In the genomic region with DNA sequence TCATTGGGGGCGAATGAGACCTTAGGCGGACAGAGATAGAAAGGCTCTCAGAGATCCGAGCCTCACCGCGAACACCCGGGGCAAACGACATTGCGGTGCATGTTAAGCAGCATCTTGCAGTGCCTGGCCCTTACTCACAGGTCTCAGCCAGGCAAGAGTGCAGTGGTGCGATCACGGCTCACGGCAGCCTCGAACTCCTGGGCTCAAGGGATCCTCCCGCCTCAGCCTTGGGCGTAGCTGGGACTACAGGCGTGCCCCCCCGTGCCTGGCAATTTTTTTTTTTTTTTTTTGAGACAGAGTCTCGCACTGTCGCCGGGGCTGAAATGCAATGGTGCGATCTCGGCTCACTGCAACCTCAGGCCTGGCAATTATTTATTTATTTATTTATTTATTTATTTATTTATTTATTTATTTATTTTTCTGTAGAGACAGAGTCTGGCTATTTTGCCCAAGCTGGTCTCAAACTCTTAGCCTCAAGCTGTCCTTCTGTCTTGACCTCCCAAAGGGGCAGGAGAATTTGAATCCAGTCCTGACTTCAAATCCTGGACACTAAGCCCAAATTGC, we compare ENCODE assay signal across 9 cellular contexts. TPM values are rescaled to one million over a fixed set of nuclear protein-coding genes. Genes with fewer than 3 reads are reported as not detected.
DNase-seq lines count a peak whose midpoint lies in the region; ATAC-seq and TF ChIP-seq lines count a peak whose summit lies in the region.
"Had no signal": no experiment of that assay in that cellular context is flagged by ENCODE, and none has a peak within 500 bp of the region (broad histone marks: within the 10 kb centered on the region; RNA-seq: fewer than 3 reads in every experiment).

No MANE protein-coding gene starts in this region.

- no peaks in the 10 kb centered on the region for H3K9me3 Mint-ChIP-seq in T-helper 2 cell treated with Interferon-gamma antibody and Interleukin-4, amounts not matched to agents 5 μg/mL and 100 μg/mL, for 36 hours
- H3K9me3 Mint-ChIP-seq: stimulated activated memory B cell treated with anti-CD40 and anti-IgM and Interleukin-4, amounts not matched to agents 10 μg/mL and 1 μg/mL and 100 μg/mL, for 72 hours had no signal

- TF ChIP-seq POLR2A in stomach (IDR thresholded peaks at IDR 0.05), result no peak

- no peak for DNase-seq in T-helper 2 cell treated with Interferon-gamma antibody and Interleukin-4, amounts not matched to agents 5 μg/mL and 100 μg/mL, for 36 hours (ENCODE audit: low spot score)
- no peak for DNase-seq in T-helper 2 cell
- DNase-seq in stomach, result no peak
- DNase-seq in SW 1271 (lab: John Stamatoyannopoulos, UW), result no peak
- DNase-seq in HuH-7 (ENCODE audit: low spot score), result no peak

- H3K36me3 ChIP-seq in iPS-15b (ENCODE audit: control insufficient read depth, insufficient read depth, low read length) (no peaks in the 10 kb centered on the region), stomach (no peaks in the 10 kb centered on the region)

- no peak for TF ChIP-seq EP300 in stomach (IDR thresholded peaks at IDR 0.05)

- peaks cover 36% of the 10 kb centered on the region for H3K27me3 ChIP-seq in iPS-15b (ENCODE audit: control insufficient read depth, insufficient read depth, low read length)
- peaks cover 0 to 31% (median 11%) of the 10 kb centered on the region in 3 donors for H3K27me3 ChIP-seq in stomach

- H3K4me3 ChIP-seq in iPS-15b (ENCODE audit: low read depth, low read length) (peak overlapping the region; percentile 58), stomach (peak overlapping the region; percentile 68 to 79 (median 73))

- TF ChIP-seq CTCF in VCaP (conservative IDR thresholded peaks at IDR 0.05) (no peak), stomach (IDR thresholded peaks at IDR 0.05) (no peak)

- H3K4me3 Mint-ChIP-seq in T-helper 2 cell treated with Interferon-gamma antibody and Interleukin-4, amounts not matched to agents 5 μg/mL and 100 μg/mL, for 36 hours, result peak overlapping the region; percentile 38
- H3K4me3 Mint-ChIP-seq: stimulated activated memory B cell treated with anti-CD40 and anti-IgM and Interleukin-4, amounts not matched to agents 10 μg/mL and 1 μg/mL and 100 μg/mL, for 72 hours had no signal

- no peaks in the 10 kb centered on the region for H3K36me3 Mint-ChIP-seq in T-helper 2 cell treated with Interferon-gamma antibody and Interleukin-4, amounts not matched to agents 5 μg/mL and 100 μg/mL, for 36 hours (ENCODE audit: low read depth)
- H3K36me3 Mint-ChIP-seq: stimulated activated memory B cell treated with anti-CD40 and anti-IgM and Interleukin-4, amounts not matched to agents 10 μg/mL and 1 μg/mL and 100 μg/mL, for 72 hours had no signal

- H3K4me1 ChIP-seq in iPS-15b (ENCODE audit: control insufficient read depth, insufficient read depth, low read length) (no peaks in the 10 kb centered on the region), stomach (peaks cover 16 to 47% (median 29%) of the 10 kb centered on the region in 4 donors)

- H3K27ac Mint-ChIP-seq in T-helper 2 cell treated with Interferon-gamma antibody and Interleukin-4, amounts not matched to agents 5 μg/mL and 100 μg/mL, for 36 hours, result no peak overlapping the region
- H3K27ac Mint-ChIP-seq: stimulated activated memory B cell treated with anti-CD40 and anti-IgM and Interleukin-4, amounts not matched to agents 10 μg/mL and 1 μg/mL and 100 μg/mL, for 72 hours had no signal

- H3K9ac ChIP-seq in iPS-15b (ENCODE audit: low read depth, low read length), result no peak overlapping the region

- ATAC-seq in HG03378 (IDR thresholded peaks at IDR 0.05; ENCODE audit: unreplicated experiment), result no peak

- H3K27ac ChIP-seq in VCaP (peak overlapping the region; percentile 95), stomach (peak overlapping the region in 1 of 5 donors; percentile 81)

- H3K9me3 ChIP-seq in iPS-15b (ENCODE audit: control insufficient read depth, insufficient read depth, low read length), result no peaks in the 10 kb centered on the region
- no peaks in the 10 kb centered on the region for H3K9me3 ChIP-seq in stomach

- H3K4me1 Mint-ChIP-seq in T-helper 2 cell treated with Interferon-gamma antibody and Interleukin-4, amounts not matched to agents 5 μg/mL and 100 μg/mL, for 36 hours (ENCODE audit: low read depth), result peaks cover 5% of the 10 kb centered on the region

- intact Hi-C loops in stomach (cut with DNase I; ENCODE audit: low total_unique reads), result loop anchor here (10.0 kb wide), 1 partner anchor 66 kb away; no protein-coding TSS in a partner anchor

- peaks cover 60% of the 10 kb centered on the region for H3K27me3 Mint-ChIP-seq in T-helper 2 cell treated with Interferon-gamma antibody and Interleukin-4, amounts not matched to agents 5 μg/mL and 100 μg/mL, for 36 hours (ENCODE audit: low read depth)

- 64 to 78% (median 67%) methylated on average over 21 of the region's 21 CpGs for WGBS in stomach, 5 donors

RNA-seq across cellular contexts. Expression of a gene that starts 1.3 kb away (rescaled TPM):
- 100 to 1,000 TPM in 2 of 5 donors, 10 to 100 TPM in 3; 11.6 to 182 (median 68.5) TPM for total RNA-seq in stomach
- 10 to 100 TPM in 1 of 3 donors, 1 to 10 TPM in 2; 4.3 to 11.3 (median 9.5) TPM for polyA plus RNA-seq in stomach

RNA-seq across cellular contexts. Expression of a gene that starts 27.9 kb away (rescaled TPM):
- total RNA-seq in stomach, result 100 to 1,000 TPM in 1 of 5 donors, 10 to 100 TPM in 2, 1 to 10 TPM in 2; 1.2 to 150 (median 10.1) TPM
- 10 to 100 TPM in 2 of 3 donors, 1 to 10 TPM in 1; 8.2 to 16.5 (median 13.2) TPM for polyA plus RNA-seq in stomach
